Comparison of ENCODE assay signal across 2 cellular contexts in genomic region chr13:33004454-33004853, GRCh38.
A peak's percentile ranks its signal among the peaks of the same experiment; 100 is the strongest.
TF ChIP-seq lines count a peak whose summit lies in the region.

No MANE protein-coding gene starts in this region.

TF ChIP-seq in liver, 16 proteins besides CTCF, POLR2A, EP300 and RAD21 (continued from another document):
- no peak for TF ChIP-seq HNF4A (conservative IDR thresholded peaks at IDR 0.05)
- TF ChIP-seq HNF4G (IDR thresholded peaks at IDR 0.05), result no peak
- TF ChIP-seq EGR1 (IDR thresholded peaks at IDR 0.05; ENCODE audit: low read depth in 2 of 2), result no peak
- TF ChIP-seq ATF3 (IDR thresholded peaks at IDR 0.05), result no peak
- TF ChIP-seq SP1 (IDR thresholded peaks at IDR 0.05), result peak; percentile 27
- TF ChIP-seq YY1 (IDR thresholded peaks at IDR 0.05), result no peak
- no peak for TF ChIP-seq FOXA2 (IDR thresholded peaks at IDR 0.05)
- TF ChIP-seq REST (IDR thresholded peaks at IDR 0.05), result no peak

TF ChIP-seq in HepG2, 621 proteins besides CTCF, POLR2A, EP300 and RAD21:
- no peak for TF ChIP-seq RNF2 (conservative IDR thresholded peaks at IDR 0.05; ENCODE audit: low read depth)
- TF ChIP-seq ZNF468 (CRISPR knock-in tag; IDR thresholded peaks at IDR 0.05), result no peak
- TF ChIP-seq JDP2 (CRISPR knock-in tag; IDR thresholded peaks at IDR 0.05; ENCODE audit: borderline replicate concordance), result no peak
- TF ChIP-seq SATB2 (CRISPR knock-in tag; IDR thresholded peaks at IDR 0.05), result no peak
- no peak for TF ChIP-seq HOXA5 (CRISPR knock-in tag; IDR thresholded peaks at IDR 0.05)
- TF ChIP-seq ZNF136 (CRISPR knock-in tag; IDR thresholded peaks at IDR 0.05; ENCODE audit: low read depth), result no peak
- TF ChIP-seq ZNF430 (CRISPR knock-in tag; IDR thresholded peaks at IDR 0.05), result no peak
- no peak for TF ChIP-seq RBM22 (optimal IDR thresholded peaks at IDR 0.05; ENCODE audit: low read length)
- TF ChIP-seq ZNF432 (CRISPR knock-in tag; IDR thresholded peaks at IDR 0.05; ENCODE audit: borderline replicate concordance), result no peak
